8 cellular contexts compared by ENCODE assay signal in the genomic region with DNA sequence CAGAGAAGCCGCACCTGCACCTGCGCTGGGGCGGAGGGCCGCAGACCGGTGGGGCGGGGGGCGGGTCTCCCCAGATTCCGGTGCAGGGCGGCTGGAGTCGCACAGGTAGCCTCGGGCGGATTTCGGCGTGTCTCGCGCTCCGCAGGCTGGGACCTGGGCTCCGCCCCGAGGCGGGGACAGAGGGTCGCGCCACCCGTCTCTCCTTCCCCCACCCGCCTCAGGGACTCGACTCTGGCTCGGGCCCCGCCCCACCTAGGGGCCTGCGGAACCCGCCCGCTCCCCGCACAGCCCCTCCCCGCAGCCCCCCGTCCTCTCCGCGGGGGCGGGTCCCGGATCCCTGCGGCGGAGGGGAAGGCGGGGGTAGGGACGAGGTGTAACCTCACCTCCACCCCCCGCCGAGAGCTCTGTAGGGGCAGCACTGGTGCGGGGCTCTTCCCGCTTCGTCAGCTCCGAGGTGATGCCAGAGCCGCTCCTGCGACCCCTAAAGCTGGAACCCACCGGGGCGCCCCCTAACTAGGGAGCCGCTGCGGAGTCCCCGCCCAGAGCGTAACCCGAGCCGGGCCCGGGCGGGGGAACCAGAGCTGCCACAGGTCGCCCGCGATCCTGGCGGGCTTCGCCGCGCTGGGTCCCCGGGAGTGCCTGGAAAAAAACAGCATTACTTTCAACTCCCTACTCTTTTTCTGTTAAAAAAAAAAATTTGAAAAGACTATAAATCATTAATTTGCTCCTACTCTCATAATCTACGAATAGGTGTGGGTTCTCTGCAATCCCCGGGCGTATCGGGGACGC. TPM values are rescaled to one million over a fixed set of nuclear protein-coding genes. Genes with fewer than 3 reads are reported as not detected.
DNase-seq lines count a peak whose midpoint lies in the region; ATAC-seq and TF ChIP-seq lines count a peak whose summit lies in the region.

A gene with protein sequence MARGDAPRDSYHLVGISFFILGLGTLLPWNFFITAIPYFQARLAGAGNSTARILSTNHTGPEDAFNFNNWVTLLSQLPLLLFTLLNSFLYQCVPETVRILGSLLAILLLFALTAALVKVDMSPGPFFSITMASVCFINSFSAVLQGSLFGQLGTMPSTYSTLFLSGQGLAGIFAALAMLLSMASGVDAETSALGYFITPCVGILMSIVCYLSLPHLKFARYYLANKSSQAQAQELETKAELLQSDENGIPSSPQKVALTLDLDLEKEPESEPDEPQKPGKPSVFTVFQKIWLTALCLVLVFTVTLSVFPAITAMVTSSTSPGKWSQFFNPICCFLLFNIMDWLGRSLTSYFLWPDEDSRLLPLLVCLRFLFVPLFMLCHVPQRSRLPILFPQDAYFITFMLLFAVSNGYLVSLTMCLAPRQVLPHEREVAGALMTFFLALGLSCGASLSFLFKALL (minus strand): TSS at position 134 of the 789 bp plus-strand sequence. CDS start 169 bp downstream, outside the sequence.

- peak within 1 kb of the TSS; percentile 38 for H3K9ac ChIP-seq in endocrine pancreas (ENCODE audit: control insufficient read depth, insufficient read depth, low read length)
- peak within 1 kb of the TSS; percentile 64 for H3K9ac ChIP-seq in mucosa of stomach (ENCODE audit: low read length)

- intact Hi-C loops in activated CD8-positive, alpha-beta T cell treated with anti-CD3 and anti-CD28 coated beads for 36 hours (cut with micrococcal nuclease) = no loop called here

- H3K36me3 ChIP-seq in endocrine pancreas (ENCODE audit: control insufficient read depth, insufficient read depth, low read length) (no peaks in the 10 kb centered on the region), mucosa of stomach (ENCODE audit: control insufficient read depth, insufficient read depth, low read length) (no peaks in the 10 kb centered on the region)

- peak; percentile 44 for ATAC-seq in GM18861 (IDR thresholded peaks at IDR 0.05; ENCODE audit: unreplicated experiment)
- ATAC-seq in HG03280 (IDR thresholded peaks at IDR 0.05; ENCODE audit: unreplicated experiment) = peak; percentile 60
- peak; percentile 91 for ATAC-seq in activated CD8-positive, alpha-beta T cell treated with anti-CD3 and anti-CD28 coated beads for 36 hours

- POLR2A ChIA-PET in activated CD8-positive, alpha-beta T cell treated with anti-CD3 and anti-CD28 coated beads for 36 hours (lab: Charles Lee) = interaction anchor here (0.7 to 2.4 kb wide), 11 partner anchors 10 to 356 kb away, joined by 3 to 11 read pairs (median 4); a partner anchor contains a TSS

- H3K4me1 Mint-ChIP-seq in activated CD8-positive, alpha-beta T cell treated with anti-CD3 and anti-CD28 coated beads for 36 hours (ENCODE audit: low read depth) = peaks cover 24% of the 10 kb centered on the region

- peak within 1 kb of the TSS; percentile 39 for H3K4me3 ChIP-seq in endocrine pancreas (ENCODE audit: control insufficient read depth, insufficient read depth, low read length)
- peak within 1 kb of the TSS; percentile 26 for H3K4me3 ChIP-seq in mucosa of stomach (ENCODE audit: low read length)

- no peaks in the 10 kb centered on the region for H3K9me3 Mint-ChIP-seq in activated CD8-positive, alpha-beta T cell treated with anti-CD3 and anti-CD28 coated beads for 36 hours

- CTCF ChIA-PET in activated CD8-positive, alpha-beta T cell treated with anti-CD3 and anti-CD28 coated beads for 36 hours (lab: Charles Lee) = interaction anchor here (0.8 to 10.5 kb wide), 6 partner anchors 9 to 60 kb away, joined by 3 to 84 read pairs (median 6); no protein-coding TSS in a partner anchor

- H3K4me3 Mint-ChIP-seq in activated CD8-positive, alpha-beta T cell treated with anti-CD3 and anti-CD28 coated beads for 36 hours = peak within 1 kb of the TSS; percentile 85

- peak; percentile 96 to 99 for DNase-seq in NCI-H526 (lab: John Stamatoyannopoulos, UW)
- DNase-seq in activated CD8-positive, alpha-beta T cell treated with anti-CD3 and anti-CD28 coated beads for 36 hours = peak; percentile 91
- DNase-seq in stimulated activated CD8-positive, alpha-beta memory T cell treated with anti-CD3 and anti-CD28 coated beads, Interleukin-7, amount 100 ng/mL, for 1 hour (ENCODE audit: low read depth in 2 of 2) = peak; percentile 44
- no peak for DNase-seq in amniotic stem cell (lab: John Stamatoyannopoulos, UW)

- no peaks in the 10 kb centered on the region for H3K27me3 Mint-ChIP-seq in activated CD8-positive, alpha-beta T cell treated with anti-CD3 and anti-CD28 coated beads for 36 hours

- TF ChIP-seq CTCF in activated CD8-positive, alpha-beta T cell treated with anti-CD3 and anti-CD28 coated beads for 36 hours (IDR thresholded peaks at IDR 0.05) = no peak

- no peaks in the 10 kb centered on the region for H3K4me1 ChIP-seq in endocrine pancreas (ENCODE audit: control insufficient read depth, insufficient read depth, low read length)
- peaks cover 9% of the 10 kb centered on the region for H3K4me1 ChIP-seq in mucosa of stomach (ENCODE audit: control insufficient read depth, insufficient read depth, low read length)

- H3K27me3 ChIP-seq in endocrine pancreas (ENCODE audit: control insufficient read depth, insufficient read depth, low read length) (no peaks in the 10 kb centered on the region), mucosa of stomach (ENCODE audit: control insufficient read depth, insufficient read depth, low read length) (peaks cover 6% of the 10 kb centered on the region)

- H3K9me3 ChIP-seq in endocrine pancreas (ENCODE audit: control insufficient read depth, low read length) = no peaks in the 10 kb centered on the region
- no peaks in the 10 kb centered on the region for H3K9me3 ChIP-seq in mucosa of stomach (ENCODE audit: control insufficient read depth, low read length)

- peaks cover 13% of the 10 kb centered on the region for H3K36me3 Mint-ChIP-seq in activated CD8-positive, alpha-beta T cell treated with anti-CD3 and anti-CD28 coated beads for 36 hours (ENCODE audit: low read depth)

- H3K27ac Mint-ChIP-seq in activated CD8-positive, alpha-beta T cell treated with anti-CD3 and anti-CD28 coated beads for 36 hours = peak within 1 kb of the TSS; percentile 90

RNA-seq across cellular contexts. Expression of the gene that starts here (rescaled TPM):
- 10 to 100 TPM; 11.8 to 12.2 TPM for total RNA-seq in activated CD8-positive, alpha-beta T cell treated with anti-CD3 and anti-CD28 coated beads for 36 hours
